ENCODE assay signal across 10 cellular contexts in genomic region chr3:10419637-10420232, GRCh38.
DNase-seq lines count a peak whose midpoint lies in the region; ATAC-seq and TF ChIP-seq lines count a peak whose summit lies in the region.
"Had no signal": no experiment of that assay in that cellular context is flagged by ENCODE, and none has a peak within 500 bp of the region (broad histone marks: within the 10 kb centered on the region; RNA-seq: fewer than 3 reads in every experiment).

No MANE protein-coding gene starts in this region.

- no peaks in the 10 kb centered on the region for H3K4me1 ChIP-seq in Peyer's patch
- H3K4me1 ChIP-seq: gastrocnemius medialis, thyroid gland had no signal

- no peaks in the 10 kb centered on the region for H3K27me3 Mint-ChIP-seq in stimulated activated memory B cell treated with anti-CD40 and anti-IgM and Interleukin-4, amounts not matched to agents 10 μg/mL and 1 μg/mL and 100 μg/mL, for 72 hours
- H3K27me3 Mint-ChIP-seq in nephron progenitor cell (ENCODE audit: low read depth, poor library complexity): peaks cover 27% of the 10 kb centered on the region
- H3K27me3 Mint-ChIP-seq: IgD-negative memory B cell had no signal

- H3K36me3 Mint-ChIP-seq in stimulated activated memory B cell treated with anti-CD40 and anti-IgM and Interleukin-4, amounts not matched to agents 10 μg/mL and 1 μg/mL and 100 μg/mL, for 72 hours: no peaks in the 10 kb centered on the region
- no peaks in the 10 kb centered on the region for H3K36me3 Mint-ChIP-seq in nephron progenitor cell (ENCODE audit: low read depth)
- H3K36me3 Mint-ChIP-seq: IgD-negative memory B cell had no signal

- H3K4me3 ChIP-seq in Peyer's patch (no peak overlapping the region), kidney epithelial cell (ENCODE audit: low read depth, low read length) (no peak overlapping the region)
- H3K4me3 ChIP-seq: gastrocnemius medialis, thyroid gland had no signal

- no peak overlapping the region for H3K4me3 Mint-ChIP-seq in stimulated activated memory B cell treated with anti-CD40 and anti-IgM and Interleukin-4, amounts not matched to agents 10 μg/mL and 1 μg/mL and 100 μg/mL, for 72 hours
- H3K4me3 Mint-ChIP-seq in nephron progenitor cell: no peak overlapping the region

- H3K27ac ChIP-seq in Peyer's patch: no peak overlapping the region
- H3K27ac ChIP-seq: gastrocnemius medialis, thyroid gland had no signal

- peaks cover 30% of the 10 kb centered on the region for H3K4me1 Mint-ChIP-seq in stimulated activated memory B cell treated with anti-CD40 and anti-IgM and Interleukin-4, amounts not matched to agents 10 μg/mL and 1 μg/mL and 100 μg/mL, for 72 hours
- no peaks in the 10 kb centered on the region for H3K4me1 Mint-ChIP-seq in nephron progenitor cell

- H3K9me3 Mint-ChIP-seq in stimulated activated memory B cell treated with anti-CD40 and anti-IgM and Interleukin-4, amounts not matched to agents 10 μg/mL and 1 μg/mL and 100 μg/mL, for 72 hours: no peaks in the 10 kb centered on the region
- H3K9me3 Mint-ChIP-seq in nephron progenitor cell: no peaks in the 10 kb centered on the region
- H3K9me3 Mint-ChIP-seq: IgD-negative memory B cell had no signal

- DNase-seq in Peyer's patch (peak in 2 of 3 donors; percentile 51 to 56), kidney epithelial cell (ENCODE audit: low read depth) (peak; percentile 65), nephron progenitor cell (no peak), DMS53 treated with DMSO at 0.1 percent for 48 hours (lab: John Stamatoyannopoulos, UW; ENCODE audit: unreplicated experiment) (no peak), SW480 (ENCODE audit: low spot score) (no peak)
- peak; percentile 44 for DNase-seq in activated CD8-positive, alpha-beta memory T cell treated with anti-CD3 and anti-CD28 coated beads, Interleukin-2, amount 50 U/mL, for 4 hours
- DNase-seq: gastrocnemius medialis, thyroid gland had no signal

- peak; percentile 89 for ATAC-seq in stimulated activated memory B cell treated with anti-CD40 and anti-IgM and Interleukin-4, amounts not matched to agents 10 μg/mL and 1 μg/mL and 100 μg/mL, for 72 hours
- ATAC-seq: gastrocnemius medialis had no signal

- H3K36me3 ChIP-seq in Peyer's patch: no peaks in the 10 kb centered on the region
- no peaks in the 10 kb centered on the region for H3K36me3 ChIP-seq in kidney epithelial cell (ENCODE audit: control insufficient read depth, insufficient read depth, low read length)
- H3K36me3 ChIP-seq: gastrocnemius medialis, thyroid gland had no signal

- H3K27me3 ChIP-seq in Peyer's patch: no peaks in the 10 kb centered on the region
- H3K27me3 ChIP-seq in kidney epithelial cell (ENCODE audit: control insufficient read depth, insufficient read depth, low read length): peaks cover 15% of the 10 kb centered on the region
- H3K27me3 ChIP-seq: gastrocnemius medialis, thyroid gland had no signal

- H3K27ac Mint-ChIP-seq in stimulated activated memory B cell treated with anti-CD40 and anti-IgM and Interleukin-4, amounts not matched to agents 10 μg/mL and 1 μg/mL and 100 μg/mL, for 72 hours: peak overlapping the region; percentile 10
- H3K27ac Mint-ChIP-seq in nephron progenitor cell: no peak overlapping the region
- H3K27ac Mint-ChIP-seq: IgD-negative memory B cell had no signal

- H3K9me3 ChIP-seq in Peyer's patch: no peaks in the 10 kb centered on the region
- H3K9me3 ChIP-seq: gastrocnemius medialis, thyroid gland had no signal

- TF ChIP-seq POLR2A in Peyer's patch (IDR thresholded peaks at IDR 0.05): no peak

- no peak for TF ChIP-seq CTCF in Peyer's patch (IDR thresholded peaks at IDR 0.05)
- no peak for TF ChIP-seq CTCF in kidney epithelial cell (IDR thresholded peaks at IDR 0.05; ENCODE audit: insufficient read depth, low read length, poor library complexity, severe bottlenecking)
- TF ChIP-seq CTCF in nephron progenitor cell (IDR thresholded peaks at IDR 0.05): no peak

Comparison
In these comparisons a context has a peak if more than half of its experiments do, and no peak if none do; other contexts are left out.
1. DNase-seq: peak in Peyer's patch (2 of 3), activated CD8-positive, alpha-beta memory T cell treated with anti-CD3 and anti-CD28 coated beads, Interleukin-2, amount 50 U/mL, for 4 hours (single experiment) and kidney epithelial cell (single experiment); none in nephron progenitor cell (single experiment), DMS53 treated with DMSO at 0.1 percent for 48 hours (single experiment) and SW480 (single experiment).